8 cellular contexts compared by ENCODE assay signal in the genomic region with DNA sequence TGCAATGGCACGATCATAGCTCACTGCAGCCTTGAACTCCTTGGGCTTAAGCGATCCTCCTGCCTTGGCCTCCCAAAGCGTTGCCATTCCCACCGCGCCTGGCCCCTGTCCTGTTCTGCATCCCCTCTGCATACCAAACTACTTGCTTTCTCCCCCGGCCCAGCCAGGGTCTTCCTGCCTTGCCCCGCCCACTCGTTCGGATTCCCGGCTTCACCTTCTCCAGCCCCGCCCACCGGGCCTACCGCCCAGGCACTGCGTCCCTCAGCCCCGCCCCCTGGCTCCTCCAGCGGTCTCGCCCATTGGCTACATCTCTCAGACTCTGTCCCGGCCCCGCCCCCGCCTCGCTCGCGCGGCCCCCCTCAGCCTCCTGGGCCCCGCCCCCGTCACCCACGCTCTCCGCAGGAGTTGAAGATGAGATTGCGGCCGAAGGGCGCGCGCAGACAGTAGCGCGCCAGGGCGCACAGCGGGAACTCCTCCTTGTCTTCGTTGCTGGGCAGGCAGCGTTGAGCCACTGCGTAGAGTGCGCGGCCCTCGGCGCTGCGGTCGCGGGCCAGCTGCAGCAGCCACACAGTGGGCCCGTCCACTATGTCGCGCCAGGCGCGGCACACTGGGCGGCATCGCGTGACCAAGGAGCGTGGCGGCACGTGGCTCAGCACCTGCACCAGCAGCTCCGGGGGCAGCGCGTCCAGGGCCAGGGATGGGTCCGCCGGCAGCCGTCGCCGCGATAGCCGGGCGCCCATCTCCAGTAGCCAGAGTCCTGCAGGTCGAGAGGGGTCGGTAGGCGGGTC. TPM values are rescaled to one million over a fixed set of nuclear protein-coding genes. Genes with fewer than 3 reads are reported as not detected.
DNase-seq lines count a peak whose midpoint lies in the region; ATAC-seq and TF ChIP-seq lines count a peak whose summit lies in the region.

No MANE protein-coding gene starts in this region.

- DNase-seq in GDM1 (lab: John Stamatoyannopoulos, UW) (peak; percentile 15), NCI-H2227 treated with DMSO at 0.1 percent for 48 hours (lab: John Stamatoyannopoulos, UW) (peak; percentile 78), activated T-cell treated with anti-CD3 and anti-CD28 coated beads for 4 hours (peak; percentile 83), epithelial cell of proximal tubule (ENCODE audit: low read depth) (no peak), midbrain (lab: John Stamatoyannopoulos, UW) (peak; percentile 79)
- DNase-seq in stimulated activated CD8-positive, alpha-beta memory T cell treated with anti-CD3 and anti-CD28 coated beads, Interleukin-12 subunit alpha, Interleukin-12 subunit beta, amount 100 ng/mL, for 4 hours (ENCODE audit: low read depth): peak; percentile 72

- H3K4me3 ChIP-seq in epithelial cell of proximal tubule (ENCODE audit: low read depth, low read length): peak overlapping the region; percentile 14

- TF ChIP-seq CTCF in epithelial cell of proximal tubule (conservative IDR thresholded peaks at IDR 0.05; ENCODE audit: low read depth, low read length): no peak

- no peak for ATAC-seq in GM21528 (IDR thresholded peaks at IDR 0.05; ENCODE audit: low FRiP score, unreplicated experiment)
- no peak for ATAC-seq in HG02571 (IDR thresholded peaks at IDR 0.05; ENCODE audit: unreplicated experiment)

RNA-seq across cellular contexts. Expression of a gene that starts 19.0 kb away (rescaled TPM):
- 74.9 and 106 TPM in 2 replicates for total RNA-seq in epithelial cell of proximal tubule

RNA-seq across cellular contexts. Expression of a gene that starts 19.2 kb away (rescaled TPM):
- total RNA-seq in epithelial cell of proximal tubule: 42.2 and 55.5 TPM in 2 replicates

RNA-seq across cellular contexts. Expression of a gene that starts 25.8 kb away (rescaled TPM):
- total RNA-seq in epithelial cell of proximal tubule: 21.6 and 40.4 TPM in 2 replicates

RNA-seq across cellular contexts. Expression of a gene that starts 37.8 kb away (rescaled TPM):
- not detected in 2 replicates for total RNA-seq in epithelial cell of proximal tubule

RNA-seq across cellular contexts. Expression of a gene that starts 50.0 kb away (rescaled TPM):
- total RNA-seq in epithelial cell of proximal tubule: 23.6 and 33.1 TPM in 2 replicates
